ENCODE assay signal across 18 cellular contexts in genomic region chr1:157448666-157449065, GRCh38.
DNase-seq lines count a peak whose midpoint lies in the region; ATAC-seq and TF ChIP-seq lines count a peak whose summit lies in the region.
"Had no signal": no experiment of that assay in that cellular context is flagged by ENCODE, and none has a peak within 500 bp of the region (broad histone marks: within the 10 kb centered on the region; RNA-seq: fewer than 3 reads in every experiment).

No MANE protein-coding gene starts in this region.

- H3K4me3 ChIP-seq in mesendoderm (ENCODE audit: low read length), result no peak overlapping the region
- H3K4me3 ChIP-seq: A549, GM12878 had no signal

- DNase-seq in NCI-H82 (lab: John Stamatoyannopoulos, UW), result peak; percentile 65
- no peak for DNase-seq in NCI-H82 treated with DMSO at 0.1 percent for 48 hours (lab: John Stamatoyannopoulos, UW; ENCODE audit: unreplicated experiment)
- no peak for DNase-seq in mesendoderm
- no peak for DNase-seq in progenitor cell of endocrine pancreas (ENCODE audit: low spot score, unreplicated experiment)
- no peak for DNase-seq in mesothelial cell of epicardium (ENCODE audit: low spot score in 2 of 2, unreplicated experiment in 2 of 2)
- no peak for DNase-seq in GDM1 (lab: John Stamatoyannopoulos, UW)
- DNase-seq: AML-193; CD4-positive, alpha-beta T cell; DMS153; DMS79; GF-D8; H9 had no signal

- H3K27me3 ChIP-seq in mesendoderm (ENCODE audit: insufficient read depth, low read length, poor library complexity), result no peaks in the 10 kb centered on the region

- H2BK15ac ChIP-seq in mesendoderm (replicated peaks; ENCODE audit: low read depth), result no peak overlapping the region

- H3K9ac ChIP-seq in mesendoderm (ENCODE audit: low read length), result no peak overlapping the region

- peaks cover 2% of the 10 kb centered on the region for H3K36me3 Mint-ChIP-seq in progenitor cell of endocrine pancreas (ENCODE audit: insufficient read depth)
- H3K36me3 Mint-ChIP-seq in mesothelial cell of epicardium, result no peaks in the 10 kb centered on the region

- H3K79me1 ChIP-seq in mesendoderm (ENCODE audit: low read length), result no peaks in the 10 kb centered on the region

- H3K4me1 Mint-ChIP-seq in progenitor cell of endocrine pancreas (ENCODE audit: low read depth) (peaks cover 33% of the 10 kb centered on the region), mesothelial cell of epicardium (peaks cover 9% of the 10 kb centered on the region)

- H4K5ac ChIP-seq in mesendoderm (ENCODE audit: low read length), result no peak overlapping the region

- peak overlapping the region; percentile 9 for H3K27ac ChIP-seq in mesendoderm (ENCODE audit: low read depth, low read length)
- H3K27ac ChIP-seq: 22Rv1, A549, C4-2B had no signal

- no peaks in the 10 kb centered on the region for H3K79me2 ChIP-seq in mesendoderm (ENCODE audit: control insufficient read depth, insufficient read depth, low read length)

- H2BK5ac ChIP-seq in mesendoderm (ENCODE audit: low read length), result peak overlapping the region; percentile 14

- H3K23ac ChIP-seq in mesendoderm (ENCODE audit: low read length), result no peak overlapping the region

- H3K56ac ChIP-seq in mesendoderm (ENCODE audit: low read length), result peak overlapping the region; percentile 2

- no peak overlapping the region for H3K4me2 ChIP-seq in mesendoderm (ENCODE audit: low read length)
- H3K4me2 ChIP-seq: A549 had no signal

- H3K4me3 Mint-ChIP-seq in progenitor cell of endocrine pancreas (ENCODE audit: low read depth), result no peak overlapping the region
- H3K4me3 Mint-ChIP-seq in mesothelial cell of epicardium, result no peak overlapping the region
- H3K4me3 Mint-ChIP-seq: CD4-positive, alpha-beta T cell; H9 had no signal

- no peak overlapping the region for H3K18ac ChIP-seq in mesendoderm (ENCODE audit: low read length)

- H4K8ac ChIP-seq in mesendoderm (ENCODE audit: low read depth, low read length), result no peak overlapping the region

- no peaks in the 10 kb centered on the region for H3K27me3 Mint-ChIP-seq in progenitor cell of endocrine pancreas
- no peaks in the 10 kb centered on the region for H3K27me3 Mint-ChIP-seq in mesothelial cell of epicardium (ENCODE audit: low read depth)
- H3K27me3 Mint-ChIP-seq: CD4-positive, alpha-beta T cell had no signal

- no peaks in the 10 kb centered on the region for H3K36me3 ChIP-seq in mesendoderm (ENCODE audit: control insufficient read depth, insufficient read depth, low read length)

- peak overlapping the region; percentile 85 for H3K27ac Mint-ChIP-seq in progenitor cell of endocrine pancreas
- H3K27ac Mint-ChIP-seq in mesothelial cell of epicardium, result no peak overlapping the region
- H3K27ac Mint-ChIP-seq: CD4-positive, alpha-beta T cell; H9 had no signal

- TF ChIP-seq CTCF in progenitor cell of endocrine pancreas (IDR thresholded peaks at IDR 0.05; ENCODE audit: unreplicated experiment), result no peak
- TF ChIP-seq CTCF in mesothelial cell of epicardium (IDR thresholded peaks at IDR 0.05; ENCODE audit: unreplicated experiment), result no peak

- H3K9me3 Mint-ChIP-seq in progenitor cell of endocrine pancreas (ENCODE audit: low read depth) (peaks cover 6% of the 10 kb centered on the region), mesothelial cell of epicardium (no peaks in the 10 kb centered on the region)
- H3K9me3 Mint-ChIP-seq: CD4-positive, alpha-beta T cell; H9 had no signal

- ATAC-seq in GM19328 (IDR thresholded peaks at IDR 0.05; ENCODE audit: unreplicated experiment), result no peak
- ATAC-seq: A549, GM12878, HepG2 had no signal

- no peak overlapping the region for H3K4ac ChIP-seq in mesendoderm (ENCODE audit: low read depth, low read length)

- peaks cover 4% of the 10 kb centered on the region for H3K4me1 ChIP-seq in mesendoderm (ENCODE audit: control insufficient read depth, low read depth, low read length)
- H3K4me1 ChIP-seq: A549 had no signal

- no peak overlapping the region for H2BK120ac ChIP-seq in mesendoderm (ENCODE audit: low read depth, low read length)

- no peak overlapping the region for H2AK5ac ChIP-seq in mesendoderm (ENCODE audit: low read length)
